Comparison of ENCODE assay signal across 1 cellular context in the genomic region with DNA sequence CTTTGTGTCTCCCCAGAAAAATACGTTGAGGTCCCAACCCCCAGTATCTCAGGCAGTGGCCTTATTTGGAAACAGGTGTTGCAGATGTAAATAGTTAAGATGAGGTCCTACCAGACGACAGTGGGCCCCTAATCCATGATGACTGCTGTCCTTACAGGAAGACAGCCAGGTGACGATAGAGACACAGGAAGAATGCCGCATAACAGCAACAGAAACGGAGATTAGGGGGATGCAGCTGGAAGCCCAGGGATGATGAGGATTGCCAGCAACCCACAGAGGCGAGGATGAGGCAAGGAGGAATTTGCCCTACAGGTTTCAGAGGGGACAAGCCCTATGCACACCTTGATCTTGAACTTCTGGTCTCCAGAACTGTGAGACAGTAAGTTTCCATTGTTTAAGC.
TF ChIP-seq lines count a peak whose summit lies in the region.

No MANE protein-coding gene starts in this region.

TF ChIP-seq in IMR-90, 13 proteins besides CTCF, POLR2A, EP300 and RAD21:
- no peak for TF ChIP-seq MAZ (IDR thresholded peaks at IDR 0.05; ENCODE audit: borderline replicate concordance, low read depth, low read length)
- TF ChIP-seq RFX5 (IDR thresholded peaks at IDR 0.05; ENCODE audit: low read depth, low read length), result no peak
- no peak for TF ChIP-seq MAFK (IDR thresholded peaks at IDR 0.05; ENCODE audit: low read depth, low read length)
